ENCODE assay signal across 1 cellular context in the genomic region with DNA sequence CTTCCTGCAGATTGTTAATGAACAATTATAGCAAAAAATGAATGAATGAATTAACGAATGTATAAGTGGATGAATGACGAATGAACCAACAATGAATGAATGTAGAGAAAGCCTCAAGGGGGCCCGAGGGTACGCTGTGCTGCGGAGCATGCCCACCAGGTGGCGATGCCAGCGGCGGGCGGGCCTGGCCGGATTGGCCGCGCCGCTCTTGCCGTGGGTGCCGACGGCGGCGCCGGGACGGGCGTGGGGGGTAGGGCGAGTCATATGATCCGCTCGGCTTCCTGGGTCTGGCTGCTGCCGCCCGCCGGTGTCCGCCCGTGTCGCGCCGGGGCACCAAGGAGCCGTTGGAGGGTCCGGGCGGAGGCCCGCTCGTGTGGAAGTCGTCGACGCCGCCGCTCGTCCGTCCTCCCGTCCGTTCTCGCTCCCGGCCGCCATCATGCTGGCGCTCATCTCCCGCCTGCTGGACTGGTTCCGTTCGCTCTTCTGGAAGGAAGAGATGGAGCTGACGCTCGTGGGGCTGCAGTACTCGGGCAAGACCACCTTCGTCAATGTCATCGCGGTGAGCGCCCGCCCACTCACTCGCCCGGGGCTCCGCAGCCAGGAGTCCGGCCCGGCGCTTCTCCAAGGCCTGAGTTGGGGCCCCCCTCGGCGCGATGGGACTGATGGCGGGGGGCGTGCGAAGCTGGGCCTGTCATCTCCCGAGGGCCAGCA.
TF ChIP-seq lines count a peak whose summit lies in the region.

A gene (plus strand): TSS at position 263 of the 711 bp plus-strand sequence. CDS start 174 bp downstream, at position 437.

TF ChIP-seq in HepG2, 621 proteins besides CTCF, POLR2A, EP300 and RAD21 (continued from another document and continues in another):
- TF ChIP-seq, protein P1, sequence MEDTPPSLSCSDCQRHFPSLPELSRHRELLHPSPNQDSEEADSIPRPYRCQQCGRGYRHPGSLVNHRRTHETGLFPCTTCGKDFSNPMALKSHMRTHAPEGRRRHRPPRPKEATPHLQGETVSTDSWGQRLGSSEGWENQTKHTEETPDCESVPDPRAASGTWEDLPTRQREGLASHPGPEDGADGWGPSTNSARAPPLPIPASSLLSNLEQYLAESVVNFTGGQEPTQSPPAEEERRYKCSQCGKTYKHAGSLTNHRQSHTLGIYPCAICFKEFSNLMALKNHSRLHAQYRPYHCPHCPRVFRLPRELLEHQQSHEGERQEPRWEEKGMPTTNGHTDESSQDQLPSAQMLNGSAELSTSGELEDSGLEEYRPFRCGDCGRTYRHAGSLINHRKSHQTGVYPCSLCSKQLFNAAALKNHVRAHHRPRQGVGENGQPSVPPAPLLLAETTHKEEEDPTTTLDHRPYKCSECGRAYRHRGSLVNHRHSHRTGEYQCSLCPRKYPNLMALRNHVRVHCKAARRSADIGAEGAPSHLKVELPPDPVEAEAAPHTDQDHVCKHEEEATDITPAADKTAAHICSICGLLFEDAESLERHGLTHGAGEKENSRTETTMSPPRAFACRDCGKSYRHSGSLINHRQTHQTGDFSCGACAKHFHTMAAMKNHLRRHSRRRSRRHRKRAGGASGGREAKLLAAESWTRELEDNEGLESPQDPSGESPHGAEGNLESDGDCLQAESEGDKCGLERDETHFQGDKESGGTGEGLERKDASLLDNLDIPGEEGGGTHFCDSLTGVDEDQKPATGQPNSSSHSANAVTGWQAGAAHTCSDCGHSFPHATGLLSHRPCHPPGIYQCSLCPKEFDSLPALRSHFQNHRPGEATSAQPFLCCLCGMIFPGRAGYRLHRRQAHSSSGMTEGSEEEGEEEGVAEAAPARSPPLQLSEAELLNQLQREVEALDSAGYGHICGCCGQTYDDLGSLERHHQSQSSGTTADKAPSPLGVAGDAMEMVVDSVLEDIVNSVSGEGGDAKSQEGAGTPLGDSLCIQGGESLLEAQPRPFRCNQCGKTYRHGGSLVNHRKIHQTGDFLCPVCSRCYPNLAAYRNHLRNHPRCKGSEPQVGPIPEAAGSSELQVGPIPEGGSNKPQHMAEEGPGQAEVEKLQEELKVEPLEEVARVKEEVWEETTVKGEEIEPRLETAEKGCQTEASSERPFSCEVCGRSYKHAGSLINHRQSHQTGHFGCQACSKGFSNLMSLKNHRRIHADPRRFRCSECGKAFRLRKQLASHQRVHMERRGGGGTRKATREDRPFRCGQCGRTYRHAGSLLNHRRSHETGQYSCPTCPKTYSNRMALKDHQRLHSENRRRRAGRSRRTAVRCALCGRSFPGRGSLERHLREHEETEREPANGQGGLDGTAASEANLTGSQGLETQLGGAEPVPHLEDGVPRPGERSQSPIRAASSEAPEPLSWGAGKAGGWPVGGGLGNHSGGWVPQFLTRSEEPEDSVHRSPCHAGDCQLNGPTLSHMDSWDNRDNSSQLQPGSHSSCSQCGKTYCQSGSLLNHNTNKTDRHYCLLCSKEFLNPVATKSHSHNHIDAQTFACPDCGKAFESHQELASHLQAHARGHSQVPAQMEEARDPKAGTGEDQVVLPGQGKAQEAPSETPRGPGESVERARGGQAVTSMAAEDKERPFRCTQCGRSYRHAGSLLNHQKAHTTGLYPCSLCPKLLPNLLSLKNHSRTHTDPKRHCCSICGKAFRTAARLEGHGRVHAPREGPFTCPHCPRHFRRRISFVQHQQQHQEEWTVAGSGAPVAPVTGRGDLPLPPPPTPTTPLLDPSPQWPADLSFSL (CRISPR knock-in tag; IDR thresholded peaks at IDR 0.05), result no peak
- TF ChIP-seq, protein P2, sequence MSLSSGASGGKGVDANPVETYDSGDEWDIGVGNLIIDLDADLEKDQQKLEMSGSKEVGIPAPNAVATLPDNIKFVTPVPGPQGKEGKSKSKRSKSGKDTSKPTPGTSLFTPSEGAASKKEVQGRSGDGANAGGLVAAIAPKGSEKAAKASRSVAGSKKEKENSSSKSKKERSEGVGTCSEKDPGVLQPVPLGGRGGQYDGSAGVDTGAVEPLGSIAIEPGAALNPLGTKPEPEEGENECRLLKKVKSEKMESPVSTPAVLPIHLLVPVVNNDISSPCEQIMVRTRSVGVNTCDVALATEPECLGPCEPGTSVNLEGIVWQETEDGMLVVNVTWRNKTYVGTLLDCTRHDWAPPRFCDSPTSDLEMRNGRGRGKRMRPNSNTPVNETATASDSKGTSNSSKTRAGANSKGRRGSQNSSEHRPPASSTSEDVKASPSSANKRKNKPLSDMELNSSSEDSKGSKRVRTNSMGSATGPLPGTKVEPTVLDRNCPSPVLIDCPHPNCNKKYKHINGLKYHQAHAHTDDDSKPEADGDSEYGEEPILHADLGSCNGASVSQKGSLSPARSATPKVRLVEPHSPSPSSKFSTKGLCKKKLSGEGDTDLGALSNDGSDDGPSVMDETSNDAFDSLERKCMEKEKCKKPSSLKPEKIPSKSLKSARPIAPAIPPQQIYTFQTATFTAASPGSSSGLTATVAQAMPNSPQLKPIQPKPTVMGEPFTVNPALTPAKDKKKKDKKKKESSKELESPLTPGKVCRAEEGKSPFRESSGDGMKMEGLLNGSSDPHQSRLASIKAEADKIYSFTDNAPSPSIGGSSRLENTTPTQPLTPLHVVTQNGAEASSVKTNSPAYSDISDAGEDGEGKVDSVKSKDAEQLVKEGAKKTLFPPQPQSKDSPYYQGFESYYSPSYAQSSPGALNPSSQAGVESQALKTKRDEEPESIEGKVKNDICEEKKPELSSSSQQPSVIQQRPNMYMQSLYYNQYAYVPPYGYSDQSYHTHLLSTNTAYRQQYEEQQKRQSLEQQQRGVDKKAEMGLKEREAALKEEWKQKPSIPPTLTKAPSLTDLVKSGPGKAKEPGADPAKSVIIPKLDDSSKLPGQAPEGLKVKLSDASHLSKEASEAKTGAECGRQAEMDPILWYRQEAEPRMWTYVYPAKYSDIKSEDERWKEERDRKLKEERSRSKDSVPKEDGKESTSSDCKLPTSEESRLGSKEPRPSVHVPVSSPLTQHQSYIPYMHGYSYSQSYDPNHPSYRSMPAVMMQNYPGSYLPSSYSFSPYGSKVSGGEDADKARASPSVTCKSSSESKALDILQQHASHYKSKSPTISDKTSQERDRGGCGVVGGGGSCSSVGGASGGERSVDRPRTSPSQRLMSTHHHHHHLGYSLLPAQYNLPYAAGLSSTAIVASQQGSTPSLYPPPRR (CRISPR knock-in tag; IDR thresholded peaks at IDR 0.05; ENCODE audit: borderline replicate concordance), result no peak; the same call in 1 of the 2 replicates
- TF ChIP-seq GTF3A (CRISPR knock-in tag; conservative IDR thresholded peaks at IDR 0.05), result 0 out of 2 replicates have a peak, but pooled peaks have one; percentile 30
- TF ChIP-seq ZNF136 (CRISPR knock-in tag; IDR thresholded peaks at IDR 0.05; ENCODE audit: low read depth), result no peak
- TF ChIP-seq SRSF9 (IDR thresholded peaks at IDR 0.05; ENCODE audit: borderline replicate concordance, insufficient read depth, low read depth, low read length, poor library complexity, severe bottlenecking), result no peak
- TF ChIP-seq, protein P3, sequence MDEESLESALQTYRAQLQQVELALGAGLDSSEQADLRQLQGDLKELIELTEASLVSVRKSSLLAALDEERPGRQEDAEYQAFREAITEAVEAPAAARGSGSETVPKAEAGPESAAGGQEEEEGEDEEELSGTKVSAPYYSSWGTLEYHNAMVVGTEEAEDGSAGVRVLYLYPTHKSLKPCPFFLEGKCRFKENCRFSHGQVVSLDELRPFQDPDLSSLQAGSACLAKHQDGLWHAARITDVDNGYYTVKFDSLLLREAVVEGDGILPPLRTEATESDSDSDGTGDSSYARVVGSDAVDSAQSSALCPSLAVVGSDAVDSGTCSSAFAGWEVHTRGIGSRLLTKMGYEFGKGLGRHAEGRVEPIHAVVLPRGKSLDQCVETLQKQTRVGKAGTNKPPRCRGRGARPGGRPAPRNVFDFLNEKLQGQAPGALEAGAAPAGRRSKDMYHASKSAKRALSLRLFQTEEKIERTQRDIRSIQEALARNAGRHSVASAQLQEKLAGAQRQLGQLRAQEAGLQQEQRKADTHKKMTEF (CRISPR knock-in tag; IDR thresholded peaks at IDR 0.05), result peak; percentile 91
- TF ChIP-seq POLR2AphosphoS5 (IDR thresholded peaks at IDR 0.05; ENCODE audit: low read depth, low read length), result peak; percentile 73
- no peak for TF ChIP-seq CBX2 (IDR thresholded peaks at IDR 0.05; ENCODE audit: low read depth, low read length)
- no peak for TF ChIP-seq CBX2 (CRISPR knock-in tag; IDR thresholded peaks at IDR 0.05; ENCODE audit: low read depth)
- TF ChIP-seq, protein P4, sequence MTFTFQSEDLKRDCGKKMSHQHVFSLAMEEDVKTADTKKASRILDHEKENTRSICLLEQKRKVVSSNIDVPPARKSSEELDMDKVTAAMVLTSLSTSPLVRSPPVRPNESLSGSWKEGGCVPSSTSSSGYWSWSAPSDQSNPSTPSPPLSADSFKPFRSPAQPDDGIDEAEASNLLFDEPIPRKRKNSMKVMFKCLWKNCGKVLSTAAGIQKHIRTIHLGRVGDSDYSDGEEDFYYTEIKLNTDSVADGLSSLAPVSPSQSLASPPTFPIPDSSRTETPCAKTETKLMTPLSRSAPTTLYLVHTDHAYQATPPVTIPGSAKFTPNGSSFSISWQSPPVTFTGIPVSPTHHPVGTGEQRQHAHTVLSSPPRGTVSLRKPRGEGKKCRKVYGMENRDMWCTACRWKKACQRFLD (CRISPR knock-in tag; IDR thresholded peaks at IDR 0.05; ENCODE audit: borderline replicate concordance), result peak; percentile 81; the same call in 1 of the 2 replicates
- TF ChIP-seq KDM5A (IDR thresholded peaks at IDR 0.05; ENCODE audit: borderline replicate concordance, low read length), result peak; percentile 87
- no peak for TF ChIP-seq LCORL (IDR thresholded peaks at IDR 0.05)
- TF ChIP-seq LCORL (CRISPR knock-in tag; IDR thresholded peaks at IDR 0.05), result peak; percentile 93
- TF ChIP-seq, protein P5, sequence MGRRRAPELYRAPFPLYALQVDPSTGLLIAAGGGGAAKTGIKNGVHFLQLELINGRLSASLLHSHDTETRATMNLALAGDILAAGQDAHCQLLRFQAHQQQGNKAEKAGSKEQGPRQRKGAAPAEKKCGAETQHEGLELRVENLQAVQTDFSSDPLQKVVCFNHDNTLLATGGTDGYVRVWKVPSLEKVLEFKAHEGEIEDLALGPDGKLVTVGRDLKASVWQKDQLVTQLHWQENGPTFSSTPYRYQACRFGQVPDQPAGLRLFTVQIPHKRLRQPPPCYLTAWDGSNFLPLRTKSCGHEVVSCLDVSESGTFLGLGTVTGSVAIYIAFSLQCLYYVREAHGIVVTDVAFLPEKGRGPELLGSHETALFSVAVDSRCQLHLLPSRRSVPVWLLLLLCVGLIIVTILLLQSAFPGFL (CRISPR knock-in tag; IDR thresholded peaks at IDR 0.05), result no peak
- no peak for TF ChIP-seq NFIC (IDR thresholded peaks at IDR 0.05; ENCODE audit: low read length)
- TF ChIP-seq KDM1A (CRISPR knock-in tag; IDR thresholded peaks at IDR 0.05), result no peak
- no peak; the same call in 1 of the 2 replicates for TF ChIP-seq ZNF138 (CRISPR knock-in tag; IDR thresholded peaks at IDR 0.05; ENCODE audit: low read depth)
- TF ChIP-seq NFE2L2 (IDR thresholded peaks at IDR 0.05; ENCODE audit: low read length), result no peak
- TF ChIP-seq, protein P6, sequence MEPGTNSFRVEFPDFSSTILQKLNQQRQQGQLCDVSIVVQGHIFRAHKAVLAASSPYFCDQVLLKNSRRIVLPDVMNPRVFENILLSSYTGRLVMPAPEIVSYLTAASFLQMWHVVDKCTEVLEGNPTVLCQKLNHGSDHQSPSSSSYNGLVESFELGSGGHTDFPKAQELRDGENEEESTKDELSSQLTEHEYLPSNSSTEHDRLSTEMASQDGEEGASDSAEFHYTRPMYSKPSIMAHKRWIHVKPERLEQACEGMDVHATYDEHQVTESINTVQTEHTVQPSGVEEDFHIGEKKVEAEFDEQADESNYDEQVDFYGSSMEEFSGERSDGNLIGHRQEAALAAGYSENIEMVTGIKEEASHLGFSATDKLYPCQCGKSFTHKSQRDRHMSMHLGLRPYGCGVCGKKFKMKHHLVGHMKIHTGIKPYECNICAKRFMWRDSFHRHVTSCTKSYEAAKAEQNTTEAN (CRISPR knock-in tag; conservative IDR thresholded peaks at IDR 0.05), result peak; percentile 48
- peak; percentile 49; the same call in 1 of the 2 replicates for TF ChIP-seq ESRRA (CRISPR knock-in tag; IDR thresholded peaks at IDR 0.05; ENCODE audit: low read depth)
- TF ChIP-seq GTF2F1 (IDR thresholded peaks at IDR 0.05; ENCODE audit: low read length), result no peak
- no peak for TF ChIP-seq RFX1 (IDR thresholded peaks at IDR 0.05)
- no peak for TF ChIP-seq CHD2 (IDR thresholded peaks at IDR 0.05; ENCODE audit: low read depth, low read length)
- peak; percentile 97 for TF ChIP-seq PHF20 (CRISPR knock-in tag; IDR thresholded peaks at IDR 0.05)
- no peak for TF ChIP-seq U2AF1 (optimal IDR thresholded peaks at IDR 0.05; ENCODE audit: low read depth, low read length)
- TF ChIP-seq ZFP1 (CRISPR knock-in tag; IDR thresholded peaks at IDR 0.05), result no peak
- TF ChIP-seq, protein P7, sequence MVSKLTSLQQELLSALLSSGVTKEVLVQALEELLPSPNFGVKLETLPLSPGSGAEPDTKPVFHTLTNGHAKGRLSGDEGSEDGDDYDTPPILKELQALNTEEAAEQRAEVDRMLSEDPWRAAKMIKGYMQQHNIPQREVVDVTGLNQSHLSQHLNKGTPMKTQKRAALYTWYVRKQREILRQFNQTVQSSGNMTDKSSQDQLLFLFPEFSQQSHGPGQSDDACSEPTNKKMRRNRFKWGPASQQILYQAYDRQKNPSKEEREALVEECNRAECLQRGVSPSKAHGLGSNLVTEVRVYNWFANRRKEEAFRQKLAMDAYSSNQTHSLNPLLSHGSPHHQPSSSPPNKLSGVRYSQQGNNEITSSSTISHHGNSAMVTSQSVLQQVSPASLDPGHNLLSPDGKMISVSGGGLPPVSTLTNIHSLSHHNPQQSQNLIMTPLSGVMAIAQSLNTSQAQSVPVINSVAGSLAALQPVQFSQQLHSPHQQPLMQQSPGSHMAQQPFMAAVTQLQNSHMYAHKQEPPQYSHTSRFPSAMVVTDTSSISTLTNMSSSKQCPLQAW (CRISPR knock-in tag; IDR thresholded peaks at IDR 0.05), result no peak; the same call in 1 of the 2 replicates
- TF ChIP-seq, protein P8, sequence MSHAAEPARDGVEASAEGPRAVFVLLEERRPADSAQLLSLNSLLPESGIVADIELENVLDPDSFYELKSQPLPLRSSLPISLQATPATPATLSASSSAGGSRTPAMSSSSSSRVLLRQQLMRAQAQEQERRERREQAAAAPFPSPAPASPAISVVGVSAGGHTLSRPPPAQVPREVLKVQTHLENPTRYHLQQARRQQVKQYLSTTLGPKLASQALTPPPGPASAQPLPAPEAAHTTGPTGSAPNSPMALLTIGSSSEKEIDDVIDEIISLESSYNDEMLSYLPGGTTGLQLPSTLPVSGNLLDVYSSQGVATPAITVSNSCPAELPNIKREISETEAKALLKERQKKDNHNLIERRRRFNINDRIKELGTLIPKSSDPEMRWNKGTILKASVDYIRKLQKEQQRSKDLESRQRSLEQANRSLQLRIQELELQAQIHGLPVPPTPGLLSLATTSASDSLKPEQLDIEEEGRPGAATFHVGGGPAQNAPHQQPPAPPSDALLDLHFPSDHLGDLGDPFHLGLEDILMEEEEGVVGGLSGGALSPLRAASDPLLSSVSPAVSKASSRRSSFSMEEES (CRISPR knock-in tag; IDR thresholded peaks at IDR 0.05), result peak; percentile 95
- TF ChIP-seq SIX1 (CRISPR knock-in tag; IDR thresholded peaks at IDR 0.05; ENCODE audit: borderline replicate concordance), result peak; percentile 82; the same call in 1 of the 2 replicates
- TF ChIP-seq TCF7 (IDR thresholded peaks at IDR 0.05; ENCODE audit: low read depth), result no peak
